ENCODE assay signal across 1 cellular context in the genomic region with DNA sequence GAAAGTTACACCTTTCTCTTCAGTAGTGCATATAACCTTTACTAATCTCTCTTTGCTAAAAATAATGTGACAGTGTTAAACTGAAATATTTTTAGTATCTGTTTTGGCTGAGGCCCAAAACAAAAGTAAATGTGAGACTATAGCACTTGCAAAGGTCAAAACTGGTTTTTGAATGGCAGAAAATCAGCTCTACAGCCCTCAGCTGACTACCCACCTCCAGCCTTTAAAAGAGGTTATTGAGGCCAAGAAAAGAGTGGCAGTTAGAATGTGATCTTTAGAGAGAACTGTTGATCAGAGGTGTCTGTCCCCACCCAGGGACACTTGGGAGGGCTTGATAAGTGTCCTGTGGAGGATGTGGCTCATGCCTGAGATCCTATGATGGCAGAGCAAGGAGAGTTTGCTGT.
TF ChIP-seq lines count a peak whose summit lies in the region.

No MANE protein-coding gene starts in this region.

TF ChIP-seq in GM12878, 131 proteins besides CTCF, POLR2A, EP300 and RAD21 (continued from another document and continues in another):
- TF ChIP-seq STAT3 (IDR thresholded peaks at IDR 0.05; ENCODE audit: low read depth, low read length) = no peak
- TF ChIP-seq TBL1XR1 (IDR thresholded peaks at IDR 0.05; ENCODE audit: low read depth, low read length) = no peak; the same call in 1 of the 2 replicates
- no peak for TF ChIP-seq TCF3 (IDR thresholded peaks at IDR 0.05; ENCODE audit: borderline replicate concordance, insufficient read depth, low read depth, low read length)
- no peak for TF ChIP-seq SPI1 (IDR thresholded peaks at IDR 0.05; ENCODE audit: borderline replicate concordance, insufficient read depth, low read depth, low read length)
- no peak for TF ChIP-seq ZNF207 (IDR thresholded peaks at IDR 0.05; ENCODE audit: borderline replicate concordance)
- TF ChIP-seq YBX1 (IDR thresholded peaks at IDR 0.05) = no peak
- no peak for TF ChIP-seq EZH2 (IDR thresholded peaks at IDR 0.05; ENCODE audit: borderline replicate concordance, control insufficient read depth, low read depth, low read length)
- no peak for TF ChIP-seq IRF4 (IDR thresholded peaks at IDR 0.05; ENCODE audit: low read depth, low read length)
- TF ChIP-seq, protein P1, sequence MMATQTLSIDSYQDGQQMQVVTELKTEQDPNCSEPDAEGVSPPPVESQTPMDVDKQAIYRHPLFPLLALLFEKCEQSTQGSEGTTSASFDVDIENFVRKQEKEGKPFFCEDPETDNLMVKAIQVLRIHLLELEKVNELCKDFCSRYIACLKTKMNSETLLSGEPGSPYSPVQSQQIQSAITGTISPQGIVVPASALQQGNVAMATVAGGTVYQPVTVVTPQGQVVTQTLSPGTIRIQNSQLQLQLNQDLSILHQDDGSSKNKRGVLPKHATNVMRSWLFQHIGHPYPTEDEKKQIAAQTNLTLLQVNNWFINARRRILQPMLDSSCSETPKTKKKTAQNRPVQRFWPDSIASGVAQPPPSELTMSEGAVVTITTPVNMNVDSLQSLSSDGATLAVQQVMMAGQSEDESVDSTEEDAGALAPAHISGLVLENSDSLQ (IDR thresholded peaks at IDR 0.05) = peak; percentile 67; the same call in 1 of the 2 replicates
- no peak for TF ChIP-seq POLR2AphosphoS5 (IDR thresholded peaks at IDR 0.05; ENCODE audit: low read length)
- TF ChIP-seq ZZZ3 (IDR thresholded peaks at IDR 0.05; ENCODE audit: control insufficient read depth, insufficient read length, low read depth) = no peak
- TF ChIP-seq PML (IDR thresholded peaks at IDR 0.05; ENCODE audit: low read length) = no peak
- TF ChIP-seq SREBF2 (IDR thresholded peaks at IDR 0.05; ENCODE audit: low read length) = no peak
- TF ChIP-seq BMI1 (IDR thresholded peaks at IDR 0.05; ENCODE audit: borderline replicate concordance) = no peak
- TF ChIP-seq JUND (IDR thresholded peaks at IDR 0.05; ENCODE audit: low read depth, low read length) = no peak
- no peak for TF ChIP-seq NBN (IDR thresholded peaks at IDR 0.05)
- TF ChIP-seq, protein P2, sequence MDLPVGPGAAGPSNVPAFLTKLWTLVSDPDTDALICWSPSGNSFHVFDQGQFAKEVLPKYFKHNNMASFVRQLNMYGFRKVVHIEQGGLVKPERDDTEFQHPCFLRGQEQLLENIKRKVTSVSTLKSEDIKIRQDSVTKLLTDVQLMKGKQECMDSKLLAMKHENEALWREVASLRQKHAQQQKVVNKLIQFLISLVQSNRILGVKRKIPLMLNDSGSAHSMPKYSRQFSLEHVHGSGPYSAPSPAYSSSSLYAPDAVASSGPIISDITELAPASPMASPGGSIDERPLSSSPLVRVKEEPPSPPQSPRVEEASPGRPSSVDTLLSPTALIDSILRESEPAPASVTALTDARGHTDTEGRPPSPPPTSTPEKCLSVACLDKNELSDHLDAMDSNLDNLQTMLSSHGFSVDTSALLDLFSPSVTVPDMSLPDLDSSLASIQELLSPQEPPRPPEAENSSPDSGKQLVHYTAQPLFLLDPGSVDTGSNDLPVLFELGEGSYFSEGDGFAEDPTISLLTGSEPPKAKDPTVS (IDR thresholded peaks at IDR 0.05; ENCODE audit: low read depth, low read length) = no peak
- TF ChIP-seq PBX3 (IDR thresholded peaks at IDR 0.05; ENCODE audit: insufficient replicate concordance, low read depth, low read length) = no peak
- TF ChIP-seq GATAD2B (conservative IDR thresholded peaks at IDR 0.05; ENCODE audit: low read depth) = no peak
- no peak for TF ChIP-seq IRF3 (IDR thresholded peaks at IDR 0.05)
- TF ChIP-seq TAF1 (IDR thresholded peaks at IDR 0.05; ENCODE audit: borderline replicate concordance, low read depth, low read length) = no peak
- TF ChIP-seq BCLAF1 (IDR thresholded peaks at IDR 0.05) = no peak
- TF ChIP-seq DPF2 (IDR thresholded peaks at IDR 0.05) = no peak
- no peak for TF ChIP-seq SP1 (IDR thresholded peaks at IDR 0.05; ENCODE audit: low read depth, low read length)
- no peak for TF ChIP-seq TARDBP (IDR thresholded peaks at IDR 0.05; ENCODE audit: borderline replicate concordance)
- no peak for TF ChIP-seq KLF5 (IDR thresholded peaks at IDR 0.05; ENCODE audit: partially characterized antibody)
- TF ChIP-seq NRF1 (conservative IDR thresholded peaks at IDR 0.05; ENCODE audit: low read depth, low read length) = no peak
- TF ChIP-seq EED (IDR thresholded peaks at IDR 0.05; ENCODE audit: low read depth) = no peak
- TF ChIP-seq GABPA (IDR thresholded peaks at IDR 0.05; ENCODE audit: low read depth) = no peak
- no peak for TF ChIP-seq SMAD5 (IDR thresholded peaks at IDR 0.05; ENCODE audit: low read depth)
- no peak for TF ChIP-seq SMARCA5 (IDR thresholded peaks at IDR 0.05)
- TF ChIP-seq ATF2 (IDR thresholded peaks at IDR 0.05; ENCODE audit: low read length) = no peak
- no peak for TF ChIP-seq PAX8 (IDR thresholded peaks at IDR 0.05)
- no peak for TF ChIP-seq TCF12 (IDR thresholded peaks at IDR 0.05; ENCODE audit: low read depth, low read length)
- no peak for TF ChIP-seq RFX5 (IDR thresholded peaks at IDR 0.05; ENCODE audit: low read depth, low read length)
- peak; percentile 90 for TF ChIP-seq MEF2B (IDR thresholded peaks at IDR 0.05; ENCODE audit: partially characterized antibody, poor library complexity, severe bottlenecking)
- TF ChIP-seq, protein P3, sequence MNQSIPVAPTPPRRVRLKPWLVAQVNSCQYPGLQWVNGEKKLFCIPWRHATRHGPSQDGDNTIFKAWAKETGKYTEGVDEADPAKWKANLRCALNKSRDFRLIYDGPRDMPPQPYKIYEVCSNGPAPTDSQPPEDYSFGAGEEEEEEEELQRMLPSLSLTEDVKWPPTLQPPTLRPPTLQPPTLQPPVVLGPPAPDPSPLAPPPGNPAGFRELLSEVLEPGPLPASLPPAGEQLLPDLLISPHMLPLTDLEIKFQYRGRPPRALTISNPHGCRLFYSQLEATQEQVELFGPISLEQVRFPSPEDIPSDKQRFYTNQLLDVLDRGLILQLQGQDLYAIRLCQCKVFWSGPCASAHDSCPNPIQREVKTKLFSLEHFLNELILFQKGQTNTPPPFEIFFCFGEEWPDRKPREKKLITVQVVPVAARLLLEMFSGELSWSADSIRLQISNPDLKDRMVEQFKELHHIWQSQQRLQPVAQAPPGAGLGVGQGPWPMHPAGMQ (IDR thresholded peaks at IDR 0.05; ENCODE audit: borderline replicate concordance) = no peak
- no peak for TF ChIP-seq SMC3 (IDR thresholded peaks at IDR 0.05; ENCODE audit: borderline replicate concordance, low read length)
- TF ChIP-seq ASH2L (IDR thresholded peaks at IDR 0.05; ENCODE audit: borderline replicate concordance, low read depth) = no peak
- TF ChIP-seq RCOR1 (conservative IDR thresholded peaks at IDR 0.05; ENCODE audit: low read depth, low read length) = no peak
- no peak for TF ChIP-seq CHD1 (IDR thresholded peaks at IDR 0.05; ENCODE audit: low read depth, low read length)
- TF ChIP-seq SUPT20H (IDR thresholded peaks at IDR 0.05; ENCODE audit: borderline replicate concordance, control insufficient read depth, low read depth, low read length) = no peak
- no peak for TF ChIP-seq ZBED1 (IDR thresholded peaks at IDR 0.05; ENCODE audit: borderline replicate concordance)
- no peak for TF ChIP-seq ESRRA (IDR thresholded peaks at IDR 0.05; ENCODE audit: low read length)
- TF ChIP-seq CEBPB (IDR thresholded peaks at IDR 0.05; ENCODE audit: borderline replicate concordance in 1 of 2, low read depth in 2 of 2, low read length in 2 of 2) = no peak
- no peak for TF ChIP-seq CHD4 (IDR thresholded peaks at IDR 0.05)
- peak; percentile 24; the same call in 1 of the 2 replicates for TF ChIP-seq ZNF384 (IDR thresholded peaks at IDR 0.05; ENCODE audit: borderline replicate concordance, low read depth, low read length)
- TF ChIP-seq CBX3 (IDR thresholded peaks at IDR 0.05; ENCODE audit: borderline replicate concordance, low read depth) = no peak
- TF ChIP-seq, protein P4, sequence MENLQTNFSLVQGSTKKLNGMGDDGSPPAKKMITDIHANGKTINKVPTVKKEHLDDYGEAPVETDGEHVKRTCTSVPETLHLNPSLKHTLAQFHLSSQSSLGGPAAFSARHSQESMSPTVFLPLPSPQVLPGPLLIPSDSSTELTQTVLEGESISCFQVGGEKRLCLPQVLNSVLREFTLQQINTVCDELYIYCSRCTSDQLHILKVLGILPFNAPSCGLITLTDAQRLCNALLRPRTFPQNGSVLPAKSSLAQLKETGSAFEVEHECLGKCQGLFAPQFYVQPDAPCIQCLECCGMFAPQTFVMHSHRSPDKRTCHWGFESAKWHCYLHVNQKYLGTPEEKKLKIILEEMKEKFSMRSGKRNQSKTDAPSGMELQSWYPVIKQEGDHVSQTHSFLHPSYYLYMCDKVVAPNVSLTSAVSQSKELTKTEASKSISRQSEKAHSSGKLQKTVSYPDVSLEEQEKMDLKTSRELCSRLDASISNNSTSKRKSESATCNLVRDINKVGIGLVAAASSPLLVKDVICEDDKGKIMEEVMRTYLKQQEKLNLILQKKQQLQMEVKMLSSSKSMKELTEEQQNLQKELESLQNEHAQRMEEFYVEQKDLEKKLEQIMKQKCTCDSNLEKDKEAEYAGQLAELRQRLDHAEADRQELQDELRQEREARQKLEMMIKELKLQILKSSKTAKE (IDR thresholded peaks at IDR 0.05; ENCODE audit: low read depth, poor library complexity, severe bottlenecking) = peak; percentile 63
- no peak for TF ChIP-seq LARP7 (IDR thresholded peaks at IDR 0.05)
- TF ChIP-seq, protein P5, sequence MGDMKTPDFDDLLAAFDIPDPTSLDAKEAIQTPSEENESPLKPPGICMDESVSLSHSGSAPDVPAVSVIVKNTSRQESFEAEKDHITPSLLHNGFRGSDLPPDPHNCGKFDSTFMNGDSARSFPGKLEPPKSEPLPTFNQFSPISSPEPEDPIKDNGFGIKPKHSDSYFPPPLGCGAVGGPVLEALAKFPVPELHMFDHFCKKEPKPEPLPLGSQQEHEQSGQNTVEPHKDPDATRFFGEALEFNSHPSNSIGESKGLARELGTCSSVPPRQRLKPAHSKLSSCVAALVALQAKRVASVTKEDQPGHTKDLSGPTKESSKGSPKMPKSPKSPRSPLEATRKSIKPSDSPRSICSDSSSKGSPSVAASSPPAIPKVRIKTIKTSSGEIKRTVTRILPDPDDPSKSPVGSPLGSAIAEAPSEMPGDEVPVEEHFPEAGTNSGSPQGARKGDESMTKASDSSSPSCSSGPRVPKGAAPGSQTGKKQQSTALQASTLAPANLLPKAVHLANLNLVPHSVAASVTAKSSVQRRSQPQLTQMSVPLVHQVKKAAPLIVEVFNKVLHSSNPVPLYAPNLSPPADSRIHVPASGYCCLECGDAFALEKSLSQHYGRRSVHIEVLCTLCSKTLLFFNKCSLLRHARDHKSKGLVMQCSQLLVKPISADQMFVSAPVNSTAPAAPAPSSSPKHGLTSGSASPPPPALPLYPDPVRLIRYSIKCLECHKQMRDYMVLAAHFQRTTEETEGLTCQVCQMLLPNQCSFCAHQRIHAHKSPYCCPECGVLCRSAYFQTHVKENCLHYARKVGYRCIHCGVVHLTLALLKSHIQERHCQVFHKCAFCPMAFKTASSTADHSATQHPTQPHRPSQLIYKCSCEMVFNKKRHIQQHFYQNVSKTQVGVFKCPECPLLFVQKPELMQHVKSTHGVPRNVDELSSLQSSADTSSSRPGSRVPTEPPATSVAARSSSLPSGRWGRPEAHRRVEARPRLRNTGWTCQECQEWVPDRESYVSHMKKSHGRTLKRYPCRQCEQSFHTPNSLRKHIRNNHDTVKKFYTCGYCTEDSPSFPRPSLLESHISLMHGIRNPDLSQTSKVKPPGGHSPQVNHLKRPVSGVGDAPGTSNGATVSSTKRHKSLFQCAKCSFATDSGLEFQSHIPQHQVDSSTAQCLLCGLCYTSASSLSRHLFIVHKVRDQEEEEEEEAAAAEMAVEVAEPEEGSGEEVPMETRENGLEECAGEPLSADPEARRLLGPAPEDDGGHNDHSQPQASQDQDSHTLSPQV (IDR thresholded peaks at IDR 0.05) = 0 out of 2 replicates have a peak, but pooled peaks have one; percentile 41
- TF ChIP-seq SUZ12 (IDR thresholded peaks at IDR 0.05; ENCODE audit: unreplicated experiment) = no peak
